Comparison of ENCODE assay signal across 6 cellular contexts in genomic region chr19:7916137-7916907, GRCh38. TPM values are rescaled to one million over a fixed set of nuclear protein-coding genes. Genes with fewer than 3 reads are reported as not detected.
DNase-seq lines count a peak whose midpoint lies in the region; ATAC-seq and TF ChIP-seq lines count a peak whose summit lies in the region.

No MANE protein-coding gene starts in this region.

- peak overlapping the region; percentile 70 for H3K4me2 ChIP-seq in IMR-90 (ENCODE audit: low read depth, low read length)

- dilution Hi-C loops in IMR-90 (cut with HindIII; ENCODE audit: low sequenced_read_pairs, unreplicated experiment) = no loop called here

- POLR2A ChIA-PET in IMR-90 (lab: Charles Lee; ENCODE audit: unreplicated experiment) = no interaction called here

- H3K9ac ChIP-seq in IMR-90 (ENCODE audit: low read depth, low read length) (peak overlapping the region; percentile 15; the same call in 1 of the 2 replicates), iPS-15b (ENCODE audit: low read depth, low read length) (no peak overlapping the region)

- H3K9me3 ChIP-seq in IMR-90 (ENCODE audit: control insufficient read depth, insufficient read depth, low read length) (no peaks in the 10 kb centered on the region), iPS-15b (ENCODE audit: control insufficient read depth, insufficient read depth, low read length) (no peaks in the 10 kb centered on the region), vagina (no peaks in the 10 kb centered on the region)

- peaks cover 0 to 12% of the 10 kb centered on the region in 2 experiments; a peak in 2 of 4 replicates for H3K79me1 ChIP-seq in IMR-90 (ENCODE audit: low read depth in 1 of 2, low read length in 2 of 2)

- no peak for TF ChIP-seq POLR2A in IMR-90 (IDR thresholded peaks at IDR 0.05; ENCODE audit: low read depth, low read length)
- no peak for TF ChIP-seq POLR2A in vagina (IDR thresholded peaks at IDR 0.05)

- H3K36me3 ChIP-seq in IMR-90 (ENCODE audit: control insufficient read depth, insufficient read depth, low read length) = peaks cover 13% of the 10 kb centered on the region
- peaks cover 9% of the 10 kb centered on the region for H3K36me3 ChIP-seq in iPS-15b (ENCODE audit: control insufficient read depth, insufficient read depth, low read length)
- H3K36me3 ChIP-seq in vagina = peaks cover 0 to 23% of the 10 kb centered on the region in 2 donors

- peak overlapping the region; percentile 9; the same call in 1 of the 2 replicates for H2AK5ac ChIP-seq in IMR-90 (ENCODE audit: low read depth, low read length)

- H2BK15ac ChIP-seq in IMR-90 (ENCODE audit: low read depth, low read length) = no peak overlapping the region

- DNase-seq in IMR-90 (no peak), vagina (ENCODE audit: extremely low spot score in 2 of 2) (no peak)
- peak; percentile 59 to 67 for DNase-seq in activated CD4-positive, alpha-beta T cell treated with anti-CD3 and anti-CD28 coated beads, Interleukin-2, amount 50 U/mL, for 48 hours

- H2AFZ ChIP-seq in IMR-90 (replicated peaks; ENCODE audit: low read length, poor library complexity) = peak overlapping the region; percentile 90

- intact Hi-C loops in IMR-90 (cut with micrococcal nuclease) = no loop called here
- intact Hi-C loops in vagina (cut with DNase I) = loop anchor here (10.0 kb wide), 1 partner anchor 88 kb away; the partner anchor contains the start of gene ELAVL1

- WGBS in IMR-90 (ENCODE audit: extremely low coverage in 2 of 2, insufficient read length in 1 of 2), 2 experiments = 4% methylated on average over 32 of the region's 90 CpGs; no CpG with 5 or more reads in 1 of the 2 experiments

- H2AK9ac ChIP-seq in IMR-90 (replicated peaks; ENCODE audit: low read depth, low read length, poor library complexity) = peak overlapping the region; percentile 89

- in situ Hi-C loops in IMR-90 (cut with MboI; ENCODE audit: low sequenced_read_pairs) = no loop called here

- H2BK120ac ChIP-seq in IMR-90 (ENCODE audit: low read depth, low read length) = no peak overlapping the region

- H3K27ac ChIP-seq in IMR-90 (ENCODE audit: insufficient read depth, low read length) (no peak overlapping the region; the same call in 1 of the 2 replicates), vagina (peak overlapping the region; percentile 63)

- H2BK5ac ChIP-seq in IMR-90 (ENCODE audit: low read depth, low read length, poor library complexity, severe bottlenecking) = no peak overlapping the region

- H4K91ac ChIP-seq in IMR-90 (ENCODE audit: insufficient read depth, low read depth, low read length) = no peak overlapping the region

- ATAC-seq in IMR-90 (ENCODE audit: low read depth) = no peak
- no peak for ATAC-seq in HG03565 (IDR thresholded peaks at IDR 0.05; ENCODE audit: unreplicated experiment)
- ATAC-seq in HG02798 (IDR thresholded peaks at IDR 0.05; ENCODE audit: poor library complexity, unreplicated experiment) = no peak

- H3K18ac ChIP-seq in IMR-90 (ENCODE audit: low read depth, low read length) = no peak overlapping the region; the same call in 1 of the 2 replicates

- H3K9me1 ChIP-seq in IMR-90 (ENCODE audit: insufficient read depth, low read length) = peaks cover 6% of the 10 kb centered on the region

- H4K8ac ChIP-seq in IMR-90 (ENCODE audit: low read depth in 2 of 2, low read length in 2 of 2) = peak overlapping the region in 1 of 2 experiments; percentile 3; a peak in 1 of 4 replicates

- H3K56ac ChIP-seq in IMR-90 (ENCODE audit: extremely low read depth, insufficient read depth, low read length) = no peak overlapping the region

- no TSS peak for BruUV-seq in IMR-90 (replicated peaks; lab: Mats Ljungman, UMichigan)

- H3K4me1 ChIP-seq in IMR-90 (ENCODE audit: control insufficient read depth, insufficient read depth, low read length) = peaks cover 15% of the 10 kb centered on the region
- H3K4me1 ChIP-seq in iPS-15b (ENCODE audit: control insufficient read depth, insufficient read depth, low read length) = peaks cover 2% of the 10 kb centered on the region
- peaks cover 50% of the 10 kb centered on the region for H3K4me1 ChIP-seq in vagina

- no peak overlapping the region for H4K5ac ChIP-seq in IMR-90 (ENCODE audit: low read depth, low read length)

- no peak for TF ChIP-seq CTCF in IMR-90 (conservative IDR thresholded peaks at IDR 0.05; ENCODE audit: low read depth, low read length)
- no peak for TF ChIP-seq CTCF in vagina (IDR thresholded peaks at IDR 0.05)

- H3K14ac ChIP-seq in IMR-90 (replicated peaks; ENCODE audit: low read depth, low read length) = no peak overlapping the region

- H3K23ac ChIP-seq in IMR-90 (ENCODE audit: low read depth, low read length) = 0 out of 2 replicates have a peak overlapping the region, but pooled peaks have one; percentile 15

- H3K4me3 ChIP-seq in IMR-90 (ENCODE audit: insufficient read depth, low read depth, low read length) = peak overlapping the region; percentile 44
- peak overlapping the region; percentile 32 for H3K4me3 ChIP-seq in iPS-15b (ENCODE audit: low read depth, low read length)
- H3K4me3 ChIP-seq in vagina = peak overlapping the region; percentile 41 to 48

- H3K27me3 ChIP-seq in IMR-90 (ENCODE audit: control insufficient read depth, insufficient read depth, low read length) = peaks cover 11% of the 10 kb centered on the region
- peaks cover 30% of the 10 kb centered on the region for H3K27me3 ChIP-seq in iPS-15b (ENCODE audit: control insufficient read depth, insufficient read depth, low read length)
- H3K27me3 ChIP-seq in vagina = no peaks in the 10 kb centered on the region

- CTCF ChIA-PET in IMR-90 (lab: Yijun Ruan, JAX) = interaction anchor here (2.4 kb wide), 1 partner anchor 13 kb away, joined by 10 read pairs; no protein-coding TSS in a partner anchor

- no peak overlapping the region for H3K4ac ChIP-seq in IMR-90 (ENCODE audit: low read depth, low read length)

- H2BK20ac ChIP-seq in IMR-90 (ENCODE audit: low read depth, low read length) = no peak overlapping the region

- TF ChIP-seq RAD21 in IMR-90 (IDR thresholded peaks at IDR 0.05; ENCODE audit: low read length) = no peak

- H4K20me1 ChIP-seq in IMR-90 (ENCODE audit: insufficient read depth, low read length) = peaks cover 5% of the 10 kb centered on the region

TF ChIP-seq in IMR-90, 13 proteins besides CTCF, POLR2A, EP300 and RAD21:
- no peak for TF ChIP-seq RCOR1 (IDR thresholded peaks at IDR 0.05; ENCODE audit: insufficient replicate concordance, low read length)
- TF ChIP-seq SMC3 (IDR thresholded peaks at IDR 0.05; ENCODE audit: low read depth, low read length) = no peak

RNA-seq across cellular contexts. Expression of gene TGFBR3L, which starts 1.7 kb away (rescaled TPM):
- total RNA-seq in IMR-90 (2012; rRNA removed) = not detected in 2 replicates
- 0.94 and 2.2 TPM in 2 replicates for polyA plus RNA-seq in IMR-90 (2012; rRNA removed)
- polyA plus RNA-seq in IMR-90 (2012; cell fraction: cytosol; rRNA removed) = 3.5 and 4.4 TPM in 2 replicates
- 1.9 and 3.1 TPM in 2 replicates for polyA plus RNA-seq in IMR-90 (2012; cell fraction: nucleus; rRNA removed; ENCODE audit: low replicate concordance)
- 1.5 TPM for total RNA-seq in vagina

RNA-seq across cellular contexts. Expression of gene SNAPC2, which starts 3.8 kb away (rescaled TPM):
- total RNA-seq in IMR-90 (2012; rRNA removed) (12.5 TPM in 2 replicates), vagina (17.4 TPM)
- 29.2 and 34.9 TPM in 2 replicates for polyA plus RNA-seq in IMR-90 (2012; rRNA removed)
- 25.5 and 35.6 TPM in 2 replicates for polyA plus RNA-seq in IMR-90 (2012; cell fraction: cytosol; rRNA removed)
- polyA plus RNA-seq in IMR-90 (2012; cell fraction: nucleus; rRNA removed; ENCODE audit: low replicate concordance) = 14.1 and 27.5 TPM in 2 replicates

RNA-seq across cellular contexts. Expression of gene CTXN1, which starts 9.6 kb away (rescaled TPM):
- total RNA-seq in IMR-90 (2012; rRNA removed) (0.36 and 0.56 TPM in 2 replicates), vagina (14.2 TPM)
- polyA plus RNA-seq in IMR-90 (2012; rRNA removed) = 7.4 and 12.8 TPM in 2 replicates
- polyA plus RNA-seq in IMR-90 (2012; cell fraction: cytosol; rRNA removed) = 8.1 and 17.5 TPM in 2 replicates
- polyA plus RNA-seq in IMR-90 (2012; cell fraction: nucleus; rRNA removed; ENCODE audit: low replicate concordance) = 3.9 and 11.2 TPM in 2 replicates

RNA-seq across cellular contexts. Expression of gene MAP2K7, which starts 12.6 kb away (rescaled TPM):
- 3.9 and 4.1 TPM in 2 replicates for total RNA-seq in IMR-90 (2012; rRNA removed)
- 15.6 TPM in 2 replicates for polyA plus RNA-seq in IMR-90 (2012; rRNA removed)
- 4.4 and 11.5 TPM in 2 replicates for polyA plus RNA-seq in IMR-90 (2012; cell fraction: cytosol; rRNA removed)
- 49.0 and 68.0 TPM in 2 replicates for polyA plus RNA-seq in IMR-90 (2012; cell fraction: nucleus; rRNA removed; ENCODE audit: low replicate concordance)
- total RNA-seq in vagina = 26.8 TPM

RNA-seq across cellular contexts. Expression of gene TIMM44, which starts 27.1 kb away (rescaled TPM):
- 37.6 and 43.0 TPM in 2 replicates for total RNA-seq in IMR-90 (2012; rRNA removed)
- polyA plus RNA-seq in IMR-90 (2012; rRNA removed) = 52.3 and 65.3 TPM in 2 replicates
- 34.9 and 59.4 TPM in 2 replicates for polyA plus RNA-seq in IMR-90 (2012; cell fraction: cytosol; rRNA removed)
- polyA plus RNA-seq in IMR-90 (2012; cell fraction: nucleus; rRNA removed; ENCODE audit: low replicate concordance) = 92.3 and 186 TPM in 2 replicates
- total RNA-seq in vagina = 76.1 TPM

Comparison
In these comparisons a context has a peak if more than half of its experiments do, and no peak if none do; other contexts are left out.
1. DNase-seq: peak in activated CD4-positive, alpha-beta T cell treated with anti-CD3 and anti-CD28 coated beads, Interleukin-2, amount 50 U/mL, for 48 hours (2 of 2); none in IMR-90 (single experiment) and vagina (0 of 2).
2. Peak in every context shown above with its lines, with median percentiles within 50 percentile points of each other: H3K4me3 ChIP-seq.